10 cellular contexts compared by ENCODE assay signal in genomic region chr1:118960567-118961136, GRCh38. TPM values are rescaled to one million over a fixed set of nuclear protein-coding genes. Genes with fewer than 3 reads are reported as not detected.
A peak's percentile ranks its signal among the peaks of the same experiment; 100 is the strongest.
DNase-seq lines count a peak whose midpoint lies in the region; ATAC-seq and TF ChIP-seq lines count a peak whose summit lies in the region.
"Had no signal": no experiment of that assay in that cellular context is flagged by ENCODE, and none has a peak within 500 bp of the region (broad histone marks: within the 10 kb centered on the region; RNA-seq: fewer than 3 reads in every experiment).

No MANE protein-coding gene starts in this region.

- peak overlapping the region; percentile 38 for H3K4me2 ChIP-seq in skeletal muscle satellite cell (ENCODE audit: low read length)

- no peaks in the 10 kb centered on the region for H3K9me3 ChIP-seq in skeletal muscle satellite cell (replicated peaks; ENCODE audit: low read length)

- H3K9ac ChIP-seq in skeletal muscle satellite cell (ENCODE audit: low read depth, low read length): no peak overlapping the region

- H3K36me3 ChIP-seq in skeletal muscle satellite cell (ENCODE audit: insufficient read depth, low read length): no peaks in the 10 kb centered on the region

- H3K4me3 ChIP-seq in fibroblast of villous mesenchyme (ENCODE audit: low read depth, low read length): no peak overlapping the region
- no peak overlapping the region for H3K4me3 ChIP-seq in skeletal muscle satellite cell (ENCODE audit: low read length)
- H3K4me3 ChIP-seq: SK-N-MC had no signal

- DNase-seq in NCI-H510A (lab: John Stamatoyannopoulos, UW): peak; percentile 39
- DNase-seq in fibroblast of villous mesenchyme (ENCODE audit: low read depth): peak; percentile 21
- DNase-seq in GM10266 (ENCODE audit: extremely low spot score): no peak
- DNase-seq in NCI-H187 (lab: John Stamatoyannopoulos, UW): no peak
- no peak for DNase-seq in amniotic stem cell (lab: John Stamatoyannopoulos, UW)

- TF ChIP-seq CTCF in fibroblast of villous mesenchyme (IDR thresholded peaks at IDR 0.05; ENCODE audit: insufficient read depth, low read depth, low read length): no peak
- TF ChIP-seq CTCF in GM10266 (IDR thresholded peaks at IDR 0.05; ENCODE audit: control insufficient read depth, insufficient read depth, low read depth, missing control alignments): no peak

- peaks cover 31% of the 10 kb centered on the region for H3K4me1 ChIP-seq in skeletal muscle satellite cell (ENCODE audit: control insufficient read depth, insufficient read depth, low read length)

- ATAC-seq in GM18909 (IDR thresholded peaks at IDR 0.05; ENCODE audit: poor library complexity, unreplicated experiment) (peak; percentile 0), HG03095 (IDR thresholded peaks at IDR 0.05; ENCODE audit: unreplicated experiment) (no peak)

- no peaks in the 10 kb centered on the region for H3K27me3 ChIP-seq in skeletal muscle satellite cell (ENCODE audit: control insufficient read depth, insufficient read depth, low read length)

RNA-seq across cellular contexts. Expression of gene TBX15, which starts 27.5 kb away (rescaled TPM):
- total RNA-seq in fibroblast of villous mesenchyme: under 0.01 TPM in 2 replicates
- 17.9 and 22.6 TPM in 2 replicates for total RNA-seq in skeletal muscle satellite cell (2012; rRNA removed)
- total RNA-seq: activated T-helper 1 cell treated with anti-CD3 and anti-CD28 coated beads, Interleukin-12 subunit alpha, Interleukin-12 subunit beta, Interleukin-2, Interleukin-4 antibody, amounts not matched to agents 30 ng/mL and 10 ng/mL and 1 ng/mL, durations not matched to agents 14 hours and 24 hours and 36 hours had no signal

Comparison
In these comparisons a context has a peak if more than half of its experiments do, and no peak if none do; other contexts are left out.
1. DNase-seq: peak in NCI-H510A (single experiment) and fibroblast of villous mesenchyme (single experiment); none in GM10266 (single experiment), NCI-H187 (0 of 2) and amniotic stem cell (single experiment).